In genomic region chr12:24087294-24087693, GRCh38 we compare ENCODE assay signal across 24 cellular contexts.
"Had no signal": no experiment of that assay in that cellular context is flagged by ENCODE, and none has a peak within 500 bp of the region (broad histone marks: within the 10 kb centered on the region; RNA-seq: fewer than 3 reads in every experiment).

No MANE protein-coding gene starts in this region.

- H3K4me3 ChIP-seq: MG63, PC-9, Peyer's patch, SJCRH30 had no signal

- H3K4me1 ChIP-seq: Peyer's patch, SJCRH30 had no signal

- H3K9me3 ChIP-seq: MG63, Peyer's patch, SJCRH30 had no signal

- H3K27ac ChIP-seq: PC-9, Peyer's patch, SJCRH30 had no signal

- DNase-seq: IMR-90; Karpas-422; KG1; MG63; NCI-H1092; NCI-H1105 treated with DMSO at 0.1 percent for 48 hours; NCI-H1417 treated with DMSO at 0.1 percent for 48 hours; NCI-H187; NCI-H2029; NCI-H2081 treated with DMSO at 0.1 percent for 48 hours; NCI-H2171; NCI-H226; NCI-H446; NCI-H510A; NCI-H524 treated with DMSO at 0.1 percent for 48 hours; NCI-H748 treated with DMSO at 0.1 percent for 48 hours; NK-92 treated with Interleukin-12 subunit alpha and Interleukin-12 subunit beta, amount 100 ng/mL, for 24 hours; OCI-M1; PC-9; Peyer's patch; SHP77 treated with DMSO at 0.1 percent for 48 hours; SJCRH30 had no signal

- H3K36me3 ChIP-seq: MG63, Peyer's patch, SJCRH30 had no signal

- ATAC-seq: Right ventricle myocardium inferior, SK-N-SH treated with all-trans-retinoic acid at 6 μM for 48 hours had no signal

- H3K27me3 ChIP-seq: MG63, Peyer's patch, SJCRH30 had no signal
